8 cellular contexts compared by ENCODE assay signal in the genomic region with DNA sequence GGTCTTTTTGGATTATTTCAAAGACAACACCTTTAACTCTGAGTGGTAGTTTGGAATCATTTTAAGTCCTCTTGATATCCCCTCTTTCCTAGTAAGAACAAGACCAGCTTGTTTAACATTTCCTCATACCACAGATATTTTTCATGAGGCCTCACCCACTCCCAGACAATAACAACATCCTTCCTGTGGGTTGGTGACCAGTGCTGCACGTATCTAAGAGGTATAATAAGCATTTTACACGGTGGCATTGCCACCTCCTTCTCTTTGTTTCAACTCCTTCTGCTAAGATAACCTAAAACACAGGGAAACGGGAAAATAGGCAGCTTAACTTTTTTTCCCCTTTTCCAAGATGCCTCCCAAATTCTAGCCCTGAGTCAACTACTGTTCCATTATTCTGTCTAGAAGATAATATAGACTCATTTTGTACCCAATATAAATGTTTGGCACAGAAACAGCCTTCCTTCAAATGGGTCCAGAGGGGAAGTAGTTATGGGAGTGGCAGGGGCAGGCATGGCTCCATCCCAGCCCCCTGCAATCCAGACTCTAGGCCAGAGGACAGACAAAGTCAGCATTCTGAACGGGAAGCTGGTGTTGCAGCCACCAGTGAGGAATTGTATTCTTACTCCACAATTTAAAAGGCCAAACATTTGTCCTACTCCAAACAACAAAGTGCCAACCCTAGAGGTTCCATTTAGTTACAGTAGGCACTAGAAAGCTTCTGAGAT. TPM values are rescaled to one million over a fixed set of nuclear protein-coding genes. Genes with fewer than 3 reads are reported as not detected.
DNase-seq lines count a peak whose midpoint lies in the region; ATAC-seq and TF ChIP-seq lines count a peak whose summit lies in the region.

No MANE protein-coding gene starts in this region.

- POLR2A ChIA-PET in PC-3 (lab: Charles Lee; ENCODE audit: unreplicated experiment): interaction anchor here (0.5 to 0.8 kb wide), 5 partner anchors 14 to 75 kb away, joined by 3 to 6 read pairs (median 3); a partner anchor contains a TSS

- H3K4me1 Mint-ChIP-seq in nephron progenitor cell: peaks cover 43% of the 10 kb centered on the region

- no peak overlapping the region for H3K4me3 ChIP-seq in BLaER1
- peak overlapping the region; percentile 30 for H3K4me3 ChIP-seq in PC-3 (ENCODE audit: low read length)
- H3K4me3 ChIP-seq in effector memory CD4-positive, alpha-beta T cell (ENCODE audit: insufficient read depth, low read depth, low read length, poor library complexity, severe bottlenecking): peak overlapping the region; percentile 3

- no peak overlapping the region for H3K4me3 Mint-ChIP-seq in nephron progenitor cell

- peaks cover 60% of the 10 kb centered on the region for H3K79me2 ChIP-seq in PC-3 (ENCODE audit: low read length)

- H3K9ac ChIP-seq in BLaER1 (no peak overlapping the region), PC-3 (ENCODE audit: low read length) (peak overlapping the region; percentile 34)

- CTCF ChIA-PET in PC-3 (lab: Charles Lee): interaction anchor here (0.9 to 2.0 kb wide), 2 partner anchors 27 to 29 kb away, joined by 4 to 9 read pairs; a partner anchor contains a TSS

- H3K9me3 ChIP-seq in BLaER1: no peaks in the 10 kb centered on the region
- H3K9me3 ChIP-seq in PC-3 (ENCODE audit: low read length): no peaks in the 10 kb centered on the region
- H3K9me3 ChIP-seq in effector memory CD4-positive, alpha-beta T cell (ENCODE audit: control insufficient read depth, low read length): no peaks in the 10 kb centered on the region

- ATAC-seq in PC-3 (peak; percentile 78), GM19455 (IDR thresholded peaks at IDR 0.05; ENCODE audit: unreplicated experiment) (no peak), HG03196 (IDR thresholded peaks at IDR 0.05; ENCODE audit: unreplicated experiment) (no peak)

- H3F3A ChIP-seq in PC-3 (ENCODE audit: low read length, unreplicated experiment): no peaks in the 10 kb centered on the region

- no peak overlapping the region for H3K27ac ChIP-seq in BLaER1
- H3K27ac ChIP-seq in PC-3 (ENCODE audit: low read length): peak overlapping the region; percentile 82
- no peak overlapping the region for H3K27ac ChIP-seq in effector memory CD4-positive, alpha-beta T cell (ENCODE audit: insufficient read depth, low read length, poor library complexity, severe bottlenecking)

- peak overlapping the region; percentile 13; the same call in 1 of the 2 replicates for H2AFZ ChIP-seq in PC-3 (ENCODE audit: low read length)

- intact Hi-C loops in PC-3 (cut with micrococcal nuclease): loop anchor here (1.0 to 5.0 kb wide), 2 partner anchors 11 to 52 kb away; no protein-coding TSS in a partner anchor

- H4K20me1 ChIP-seq in BLaER1 (no peaks in the 10 kb centered on the region), PC-3 (ENCODE audit: low read length) (no peaks in the 10 kb centered on the region)

- peak; percentile 94 for DNase-seq in PC-3
- DNase-seq in effector memory CD4-positive, alpha-beta T cell: no peak
- no peak for DNase-seq in nephron progenitor cell
- DNase-seq in SHP77 treated with DMSO at 0.1 percent for 48 hours (lab: John Stamatoyannopoulos, UW): no peak
- DNase-seq in SHP77 (lab: John Stamatoyannopoulos, UW): no peak

- peaks cover 22% of the 10 kb centered on the region for H3K36me3 Mint-ChIP-seq in nephron progenitor cell (ENCODE audit: low read depth)

- 0 out of 2 replicates have a peak overlapping the region, but pooled peaks have one; percentile 1 for H3K4me2 ChIP-seq in BLaER1
- peak overlapping the region; percentile 67 for H3K4me2 ChIP-seq in PC-3 (ENCODE audit: low read length)

- H3K4me1 ChIP-seq in BLaER1 (peaks cover 4% of the 10 kb centered on the region; the same call in 1 of the 2 replicates), PC-3 (ENCODE audit: insufficient read depth, low read length) (peaks cover 66% of the 10 kb centered on the region)
- peaks cover 26% of the 10 kb centered on the region for H3K4me1 ChIP-seq in effector memory CD4-positive, alpha-beta T cell (ENCODE audit: control insufficient read depth, insufficient read depth, low read length, poor library complexity, severe bottlenecking)

- H3K9me2 ChIP-seq in PC-3 (replicated peaks; ENCODE audit: low read length): no peaks in the 10 kb centered on the region

- H3K27ac Mint-ChIP-seq in nephron progenitor cell: peak overlapping the region; percentile 74

- H3K27me3 ChIP-seq in BLaER1 (no peaks in the 10 kb centered on the region), PC-3 (ENCODE audit: low read length) (no peaks in the 10 kb centered on the region)
- H3K27me3 ChIP-seq in effector memory CD4-positive, alpha-beta T cell (replicated peaks; ENCODE audit: control insufficient read depth, insufficient read depth, low read length, poor library complexity, severe bottlenecking): no peaks in the 10 kb centered on the region

- TF ChIP-seq CTCF in PC-3 (conservative IDR thresholded peaks at IDR 0.05; ENCODE audit: low read depth, low read length) (no peak), nephron progenitor cell (IDR thresholded peaks at IDR 0.05) (no peak)

- H3K27me3 Mint-ChIP-seq in nephron progenitor cell (ENCODE audit: low read depth, poor library complexity): no peaks in the 10 kb centered on the region

- TSS peak; percentile 99 for BruUV-seq in PC-3 (replicated peaks; lab: Mats Ljungman, UMichigan)

- no peaks in the 10 kb centered on the region for H3K36me3 ChIP-seq in BLaER1
- H3K36me3 ChIP-seq in PC-3 (ENCODE audit: low read depth, low read length): no peaks in the 10 kb centered on the region
- H3K36me3 ChIP-seq in effector memory CD4-positive, alpha-beta T cell (ENCODE audit: control insufficient read depth, insufficient read depth, low read length): no peaks in the 10 kb centered on the region

- no peaks in the 10 kb centered on the region for H3K9me3 Mint-ChIP-seq in nephron progenitor cell

RNA-seq across cellular contexts. Expression of a gene that starts 28.5 kb away (rescaled TPM):
- 10.3 and 10.9 TPM in 2 replicates for total RNA-seq in PC-3 (2014; rRNA removed)
